Comparison of ENCODE assay signal across 7 cellular contexts in genomic region chr20:47968541-47969310, GRCh38.
"Had no signal": no experiment of that assay in that cellular context is flagged by ENCODE, and none has a peak within 500 bp of the region (broad histone marks: within the 10 kb centered on the region; RNA-seq: fewer than 3 reads in every experiment).

No MANE protein-coding gene starts in this region.

- FAIRE-seq: H54 had no signal

- H3K4me3 ChIP-seq: GM23248 had no signal

- H3K9ac ChIP-seq: GM23248, KMS-11 had no signal

- H2AFZ ChIP-seq: GM23248 had no signal

- DNase-seq: GM23248, GOT3, H9, HCEC 1CT, KBM-7 had no signal

- H3K4me2 ChIP-seq: KMS-11 had no signal

- H3K27ac ChIP-seq: GM23248, KMS-11 had no signal
